ENCODE assay signal across 8 cellular contexts in the genomic region with DNA sequence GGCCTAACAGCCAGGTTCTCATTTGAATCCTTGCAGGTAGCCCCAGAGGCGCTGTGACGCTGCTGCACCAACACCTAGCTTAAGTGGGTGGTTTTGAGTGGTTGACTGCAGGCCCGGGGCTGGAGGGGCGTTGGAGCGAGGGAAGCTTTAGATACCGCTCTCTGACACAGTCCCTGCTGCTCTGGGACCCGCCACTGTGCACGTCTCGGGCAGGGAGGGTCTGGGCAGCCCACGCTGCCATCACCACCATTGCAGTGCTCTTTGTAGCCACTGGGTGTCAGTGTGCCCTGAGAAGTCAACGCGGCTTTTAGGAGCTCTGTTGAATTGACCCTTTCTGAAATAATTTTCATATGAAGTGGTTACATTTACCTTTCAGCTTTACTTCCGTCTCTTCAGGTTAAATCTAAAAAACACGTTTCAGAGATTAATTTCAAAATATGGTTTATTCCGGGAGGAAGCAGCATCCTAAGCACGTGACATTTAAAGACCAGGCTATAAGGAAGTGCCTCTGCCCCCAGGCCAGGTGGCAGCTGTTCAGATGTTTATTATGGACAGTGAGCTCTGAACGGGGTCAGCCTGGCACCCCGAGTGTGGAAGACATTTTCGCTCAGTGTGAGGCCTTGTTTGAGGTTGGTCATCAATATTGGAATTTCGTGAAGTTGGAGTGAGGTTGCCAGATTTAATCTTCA. TPM values are rescaled to one million over a fixed set of nuclear protein-coding genes. Genes with fewer than 3 reads are reported as not detected.
DNase-seq lines count a peak whose midpoint lies in the region; ATAC-seq and TF ChIP-seq lines count a peak whose summit lies in the region.

No MANE protein-coding gene starts in this region.

- in situ Hi-C loops in gastrocnemius medialis (cut with MboI; ENCODE audit: low sequenced_read_pairs in 4 of 4), result loop anchor here (5.0 to 25.0 kb wide), 3 partner anchors 94 to 644 kb away; no protein-coding TSS in a partner anchor

- H3K4me3 ChIP-seq in adrenal gland, result no peak overlapping the region
- no peak overlapping the region for H3K4me3 ChIP-seq in gastrocnemius medialis

- intact Hi-C loops in adrenal gland (cut with DNase I) (loop anchor here (5.0 kb wide), 2 partner anchors 89 to 634 kb away; no protein-coding TSS in a partner anchor), left ventricle myocardium superior (cut with micrococcal nuclease) (loop anchor here (10.0 kb wide), 1 partner anchor 632 kb away; no protein-coding TSS in a partner anchor), gastrocnemius medialis (cut with DNase I; ENCODE audit: low total_unique reads) (loop anchor here (1.0 to 10.0 kb wide), 3 partner anchors 93 to 633 kb away; no protein-coding TSS in a partner anchor)

- H3K36me3 ChIP-seq in adrenal gland (replicated peaks in 1 of 2), result peaks cover 0 to 49% of the 10 kb centered on the region in 2 donors
- peaks cover 0 to 41% of the 10 kb centered on the region in 2 donors for H3K36me3 ChIP-seq in gastrocnemius medialis

- H3K9me3 ChIP-seq in adrenal gland (replicated peaks in 1 of 3) (no peaks in the 10 kb centered on the region), gastrocnemius medialis (no peaks in the 10 kb centered on the region)

- DNase-seq in EH (ENCODE audit: low read depth) (peak; percentile 62), SW480 (ENCODE audit: low spot score) (peak; percentile 36), adrenal gland (peak; percentile 57 to 78 (median 63)), left ventricle myocardium superior (peak; percentile 73), gastrocnemius medialis (peak; percentile 29 to 53)

- no peak overlapping the region for H3K27ac ChIP-seq in adrenal gland
- peak overlapping the region; percentile 74 to 85 (median 82) for H3K27ac ChIP-seq in gastrocnemius medialis

- 24 to 35% (median 25%) methylated on average over 10 to 20 of the region's 20 CpGs for whole genome bisulfite sequencing in adrenal gland, 4 donors

- no peak for TF ChIP-seq POLR2A in adrenal gland (IDR thresholded peaks at IDR 0.05)
- TF ChIP-seq POLR2A in gastrocnemius medialis (IDR thresholded peaks at IDR 0.05), result no peak

- peak; percentile 97 for TF ChIP-seq CTCF in LNCAP (IDR thresholded peaks at IDR 0.05)
- TF ChIP-seq CTCF in adrenal gland (IDR thresholded peaks at IDR 0.05), result peak; percentile 89 to 98 (median 93)
- TF ChIP-seq CTCF in gastrocnemius medialis (IDR thresholded peaks at IDR 0.05 in 4 of 5, conservative IDR thresholded peaks at IDR 0.05 in 1 of 5), result peak; percentile 91 to 98 (median 96)

- ATAC-seq in left ventricle myocardium superior (peak; percentile 71), gastrocnemius medialis (peak; percentile 60 to 63), HG02981 (IDR thresholded peaks at IDR 0.05; ENCODE audit: unreplicated experiment) (no peak), HG02588 (IDR thresholded peaks at IDR 0.05; ENCODE audit: unreplicated experiment) (no peak)

- no peaks in the 10 kb centered on the region for H3K27me3 ChIP-seq in adrenal gland
- H3K27me3 ChIP-seq in gastrocnemius medialis, result no peaks in the 10 kb centered on the region

- H3K4me1 ChIP-seq in adrenal gland (replicated peaks in 1 of 2) (peaks cover 0 to 15% of the 10 kb centered on the region in 2 donors), gastrocnemius medialis (peaks cover 25 to 28% of the 10 kb centered on the region in 2 donors)

RNA-seq across cellular contexts. Expression of a gene that starts 30.9 kb away (rescaled TPM):
- total RNA-seq in adrenal gland (10 to 100 TPM; 17.1 to 77.6 (median 58.5) TPM), left ventricle myocardium superior (183 TPM), gastrocnemius medialis (100 to 1,000 TPM; 120 to 201 (median 147) TPM)
- 10 to 100 TPM; 16.9 to 42.5 (median 23.8) TPM for polyA plus RNA-seq in adrenal gland

RNA-seq across cellular contexts. Expression of a gene that starts 38.0 kb away (rescaled TPM):
- total RNA-seq in adrenal gland (10 to 100 TPM; 44.9 to 85.7 (median 58.4) TPM), left ventricle myocardium superior (79.8 TPM), gastrocnemius medialis (100 to 1,000 TPM in 1 of 4 donors, 10 to 100 TPM in 3; 67.4 to 104 (median 72.0) TPM)
- polyA plus RNA-seq in adrenal gland, result 10 to 100 TPM; 15.8 to 91.5 (median 18.7) TPM

Comparison
In these comparisons a context has a peak if more than half of its experiments do, and no peak if none do; other contexts are left out.
1. H3K27ac ChIP-seq: peak in gastrocnemius medialis (4 of 4); none in adrenal gland (0 of 5).
2. ATAC-seq: peak in left ventricle myocardium superior (single experiment) and gastrocnemius medialis (2 of 2); none in HG02981 (single experiment) and HG02588 (single experiment).
3. Peak in every context shown above with its lines, with median percentiles within 50 percentile points of each other: DNase-seq and CTCF ChIP-seq.